ENCODE assay signal across 10 cellular contexts in the genomic region with DNA sequence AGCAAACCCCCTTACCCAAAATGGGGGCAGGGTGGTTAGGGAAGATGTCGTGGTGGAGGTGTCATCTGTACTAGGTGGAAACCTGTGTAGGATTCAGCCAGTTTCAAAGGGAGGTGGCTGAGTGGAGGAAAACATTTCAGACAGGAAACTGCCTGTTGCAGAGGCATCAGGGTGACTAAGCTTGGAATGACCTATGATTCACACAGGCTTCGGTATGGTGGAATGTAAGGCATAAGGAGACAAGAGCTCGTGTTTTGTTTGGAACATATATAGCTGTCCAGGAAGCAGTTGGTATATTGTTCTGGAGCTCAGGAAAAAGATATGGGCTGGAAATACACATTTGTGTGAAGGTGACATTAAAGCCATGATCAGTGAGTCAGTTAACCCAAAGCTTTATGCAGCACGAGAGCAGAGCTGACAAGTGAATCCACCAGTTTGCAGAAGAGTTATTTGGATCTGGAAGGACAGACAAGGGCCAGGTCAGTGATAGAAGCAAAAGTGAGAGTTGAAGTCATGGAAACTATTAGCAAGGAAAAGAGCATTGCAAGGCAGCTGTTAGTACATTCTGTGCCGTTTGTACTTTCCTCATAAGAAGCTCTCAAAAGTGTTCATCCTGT. TPM values are rescaled to one million over a fixed set of nuclear protein-coding genes. Genes with fewer than 3 reads are reported as not detected.
DNase-seq lines count a peak whose midpoint lies in the region; ATAC-seq and TF ChIP-seq lines count a peak whose summit lies in the region.
"Had no signal": no experiment of that assay in that cellular context is flagged by ENCODE, and none has a peak within 500 bp of the region (broad histone marks: within the 10 kb centered on the region; RNA-seq: fewer than 3 reads in every experiment).

No MANE protein-coding gene starts in this region.

- H3K36me3 ChIP-seq in kidney epithelial cell (ENCODE audit: control insufficient read depth, insufficient read depth, low read length) (peaks cover 6% of the 10 kb centered on the region), transverse colon (peaks cover 0 to 85% (median 34%) of the 10 kb centered on the region in 4 donors)

- H3K27me3 Mint-ChIP-seq in activated naive CD8-positive, alpha-beta T cell treated with anti-CD3 and anti-CD28 coated beads for 36 hours, result no peaks in the 10 kb centered on the region

- in situ Hi-C loops in transverse colon (cut with MboI; ENCODE audit: low pct_ligation_motif_present in 1 of 4, low pct_unique_long_range_greater_than_20kb in 1 of 4, low sequenced_read_pairs in 3 of 4), result no loop called here

- no peak for DNase-seq in left cardiac atrium
- no peak for DNase-seq in cardiac septum (ENCODE audit: low spot score)
- peak; percentile 11 for DNase-seq in activated naive CD8-positive, alpha-beta T cell treated with anti-CD3 and anti-CD28 coated beads for 36 hours
- DNase-seq in kidney epithelial cell (ENCODE audit: low read depth), result peak; percentile 95
- DNase-seq in transverse colon, result no peak
- no peak for DNase-seq in HuH-7.5 (ENCODE audit: low spot score)
- no peak for DNase-seq in NOMO-1 treated with dmso at 0.1 percent for 144 hours (lab: John Stamatoyannopoulos, UW; ENCODE audit: unreplicated experiment)
- DNase-seq: effector CD4-positive, alpha-beta T cell; retina had no signal

- peaks cover 41% of the 10 kb centered on the region for H3K4me1 Mint-ChIP-seq in activated naive CD8-positive, alpha-beta T cell treated with anti-CD3 and anti-CD28 coated beads for 36 hours

- H3K4me1 ChIP-seq in transverse colon, result no peaks in the 10 kb centered on the region

- H3K9me3 Mint-ChIP-seq in activated naive CD8-positive, alpha-beta T cell treated with anti-CD3 and anti-CD28 coated beads for 36 hours, result no peaks in the 10 kb centered on the region

- intact Hi-C loops in left cardiac atrium (cut with DNase I), result no loop called here
- intact Hi-C loops in cardiac septum (cut with DNase I), result no loop called here
- intact Hi-C loops in transverse colon (cut with DNase I; ENCODE audit: low total_unique reads), result no loop called here

- peak overlapping the region in 3 of 4 donors; percentile 31 to 56 (median 51) for H3K27ac ChIP-seq in transverse colon

- WGBS in transverse colon (ENCODE audit: low coverage in 1 of 2), 2 donors, result 57 to 66% methylated on average over 3 to 5 of the region's 5 CpGs

- H3K4me3 Mint-ChIP-seq in activated naive CD8-positive, alpha-beta T cell treated with anti-CD3 and anti-CD28 coated beads for 36 hours, result no peak overlapping the region

- peaks cover 53% of the 10 kb centered on the region for H3K36me3 Mint-ChIP-seq in activated naive CD8-positive, alpha-beta T cell treated with anti-CD3 and anti-CD28 coated beads for 36 hours

- no peak for TF ChIP-seq POLR2A in transverse colon (IDR thresholded peaks at IDR 0.05)

- TF ChIP-seq EP300 in transverse colon (IDR thresholded peaks at IDR 0.05; ENCODE audit: low read depth), result no peak

- peak overlapping the region; percentile 85 for H3K27ac Mint-ChIP-seq in activated naive CD8-positive, alpha-beta T cell treated with anti-CD3 and anti-CD28 coated beads for 36 hours

- H3K27me3 ChIP-seq in kidney epithelial cell (ENCODE audit: control insufficient read depth, insufficient read depth, low read length) (no peaks in the 10 kb centered on the region), transverse colon (no peaks in the 10 kb centered on the region)

- TF ChIP-seq CTCF in kidney epithelial cell (IDR thresholded peaks at IDR 0.05; ENCODE audit: insufficient read depth, low read length, poor library complexity, severe bottlenecking) (no peak), transverse colon (IDR thresholded peaks at IDR 0.05) (no peak)

- no peaks in the 10 kb centered on the region for H3K9me3 ChIP-seq in transverse colon

- ATAC-seq in left cardiac atrium, result peak; percentile 15 to 85
- no peak for ATAC-seq in HG03342 (IDR thresholded peaks at IDR 0.05; ENCODE audit: unreplicated experiment)

- no peak overlapping the region for H3K4me3 ChIP-seq in kidney epithelial cell (ENCODE audit: low read depth, low read length)
- no peak overlapping the region for H3K4me3 ChIP-seq in transverse colon

RNA-seq across cellular contexts. Expression of gene UTP25, which starts 12.2 kb away (rescaled TPM):
- total RNA-seq in left cardiac atrium (1 to 10 TPM; 3.0 to 4.4 TPM), cardiac septum (4.1 TPM), kidney epithelial cell (14.6 and 15.7 TPM in 2 replicates), transverse colon (10 to 100 TPM in 1 of 4 donors, 1 to 10 TPM in 3; 1.1 to 13.7 (median 6.1) TPM)
- total RNA-seq in activated naive CD8-positive, alpha-beta T cell treated with anti-CD3 and anti-CD28 coated beads for 36 hours, result 10 to 100 TPM; 12.2 to 12.5 TPM

RNA-seq across cellular contexts. Expression of gene IRF6, which starts 34.0 kb away (rescaled TPM):
- total RNA-seq in left cardiac atrium (10 to 100 TPM; 20.7 to 21.8 TPM), cardiac septum (34.0 TPM), kidney epithelial cell (90.1 and 99.7 TPM in 2 replicates), transverse colon (10 to 100 TPM; 26.1 to 78.0 (median 44.4) TPM)
- total RNA-seq in activated naive CD8-positive, alpha-beta T cell treated with anti-CD3 and anti-CD28 coated beads for 36 hours, result 1 to 10 TPM; 2.1 to 2.4 TPM

RNA-seq across cellular contexts. Expression of gene C1orf74, which starts 55.6 kb away (rescaled TPM):
- total RNA-seq in left cardiac atrium (1 to 10 TPM; 1.8 to 1.9 TPM), cardiac septum (1.6 TPM), kidney epithelial cell (12.4 and 12.7 TPM in 2 replicates), transverse colon (1 to 10 TPM in 2 of 4 donors, under 1 TPM in 1, not detected in 1; 0.20 to 2.7 (median 2.4) TPM)
- total RNA-seq in activated naive CD8-positive, alpha-beta T cell treated with anti-CD3 and anti-CD28 coated beads for 36 hours, result 1 to 10 TPM; 1.5 to 1.7 TPM

Comparison
In these comparisons a context has a peak if more than half of its experiments do, and no peak if none do; other contexts are left out.
1. DNase-seq: peak in activated naive CD8-positive, alpha-beta T cell treated with anti-CD3 and anti-CD28 coated beads for 36 hours (single experiment) and kidney epithelial cell (single experiment); none in left cardiac atrium (single experiment), cardiac septum (single experiment), transverse colon (single experiment), HuH-7.5 (single experiment) and NOMO-1 treated with dmso at 0.1 percent for 144 hours (single experiment).
2. RNA of gene IRF6, which starts 34.0 kb away (total RNA-seq): 90.1 to 99.7 TPM in kidney epithelial cell, 26.1 to 78.0 TPM in transverse colon, 34.0 TPM in cardiac septum (single experiment) and 20.7 to 21.8 TPM in left cardiac atrium; 2.1 to 2.4 TPM in activated naive CD8-positive, alpha-beta T cell treated with anti-CD3 and anti-CD28 coated beads for 36 hours; every median in the first group is over 4 times any median in the second.